Comparison of ENCODE assay signal across 1 cellular context in the genomic region with DNA sequence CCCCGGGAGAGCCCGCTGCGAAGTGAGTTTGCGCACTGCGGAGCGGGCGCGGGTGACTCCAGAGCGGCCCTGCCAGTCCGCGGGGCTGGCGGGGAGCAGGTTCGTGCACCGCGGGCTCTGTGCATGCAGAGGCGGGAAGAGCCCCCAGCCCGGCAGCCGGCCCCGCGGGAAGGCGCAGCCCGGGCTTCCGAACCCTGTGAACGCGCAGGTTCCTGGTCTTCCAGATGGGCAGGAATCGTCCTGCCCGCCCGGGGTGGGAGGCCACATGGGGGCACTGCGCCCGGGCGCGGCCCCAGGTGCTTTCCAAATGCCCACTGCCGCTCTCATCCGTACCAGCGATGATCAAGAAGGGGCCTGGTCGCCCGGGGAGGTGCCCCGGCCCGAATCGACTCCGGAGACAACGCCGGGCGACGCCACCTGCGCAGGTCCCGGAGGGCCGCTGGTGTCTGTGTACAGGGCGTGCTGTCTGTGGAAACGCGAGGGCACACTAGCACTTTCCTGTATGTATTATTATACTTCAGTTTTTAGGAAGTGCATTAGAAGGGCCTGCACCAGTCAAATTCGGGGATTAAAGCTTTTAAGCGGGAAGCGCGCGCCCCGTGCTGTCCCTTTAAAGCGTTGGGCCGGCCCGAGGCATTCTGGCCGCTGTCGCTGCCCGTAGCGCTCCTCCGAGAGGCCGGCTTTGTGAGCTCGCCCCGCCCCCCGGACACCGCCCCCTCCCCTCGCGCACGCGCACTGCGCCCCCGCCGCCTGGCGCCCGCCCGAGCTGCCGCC.
TF ChIP-seq lines count a peak whose summit lies in the region.

A gene (plus strand): TSS at position 740 of the 774 bp plus-strand sequence. CDS start 3,796 bp downstream, outside the sequence.

TF ChIP-seq in K562, 482 proteins besides CTCF, POLR2A, EP300 and RAD21 (continued from another document):
- TF ChIP-seq, protein P1, sequence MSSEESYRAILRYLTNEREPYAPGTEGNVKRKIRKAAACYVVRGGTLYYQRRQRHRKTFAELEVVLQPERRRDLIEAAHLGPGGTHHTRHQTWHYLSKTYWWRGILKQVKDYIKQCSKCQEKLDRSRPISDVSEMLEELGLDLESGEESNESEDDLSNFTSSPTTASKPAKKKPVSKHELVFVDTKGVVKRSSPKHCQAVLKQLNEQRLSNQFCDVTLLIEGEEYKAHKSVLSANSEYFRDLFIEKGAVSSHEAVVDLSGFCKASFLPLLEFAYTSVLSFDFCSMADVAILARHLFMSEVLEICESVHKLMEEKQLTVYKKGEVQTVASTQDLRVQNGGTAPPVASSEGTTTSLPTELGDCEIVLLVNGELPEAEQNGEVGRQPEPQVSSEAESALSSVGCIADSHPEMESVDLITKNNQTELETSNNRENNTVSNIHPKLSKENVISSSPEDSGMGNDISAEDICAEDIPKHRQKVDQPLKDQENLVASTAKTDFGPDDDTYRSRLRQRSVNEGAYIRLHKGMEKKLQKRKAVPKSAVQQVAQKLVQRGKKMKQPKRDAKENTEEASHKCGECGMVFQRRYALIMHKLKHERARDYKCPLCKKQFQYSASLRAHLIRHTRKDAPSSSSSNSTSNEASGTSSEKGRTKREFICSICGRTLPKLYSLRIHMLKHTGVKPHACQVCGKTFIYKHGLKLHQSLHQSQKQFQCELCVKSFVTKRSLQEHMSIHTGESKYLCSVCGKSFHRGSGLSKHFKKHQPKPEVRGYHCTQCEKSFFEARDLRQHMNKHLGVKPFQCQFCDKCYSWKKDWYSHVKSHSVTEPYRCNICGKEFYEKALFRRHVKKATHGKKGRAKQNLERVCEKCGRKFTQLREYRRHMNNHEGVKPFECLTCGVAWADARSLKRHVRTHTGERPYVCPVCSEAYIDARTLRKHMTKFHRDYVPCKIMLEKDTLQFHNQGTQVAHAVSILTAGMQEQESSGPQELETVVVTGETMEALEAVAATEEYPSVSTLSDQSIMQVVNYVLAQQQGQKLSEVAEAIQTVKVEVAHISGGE (CRISPR knock-in tag; IDR thresholded peaks at IDR 0.05) = 0 out of 6 replicates have a peak, but pooled peaks of 1 of the 3 experiments have one; percentile 24
- TF ChIP-seq RB1 (IDR thresholded peaks at IDR 0.05; ENCODE audit: low read depth) = peak; percentile 67
- TF ChIP-seq MYNN (IDR thresholded peaks at IDR 0.05) = 0 out of 2 replicates have a peak, but pooled peaks have one; percentile 15
- no peak for TF ChIP-seq MYNN (CRISPR knock-in tag; IDR thresholded peaks at IDR 0.05)
- TF ChIP-seq CBFA2T3 (IDR thresholded peaks at IDR 0.05) = no peak
- no peak for TF ChIP-seq ETV1 (tag; conservative IDR thresholded peaks at IDR 0.05; ENCODE audit: low read depth)
- TF ChIP-seq NFE2 (IDR thresholded peaks at IDR 0.05; ENCODE audit: low read depth) = no peak
- TF ChIP-seq DIDO1 (tag; IDR thresholded peaks at IDR 0.05; ENCODE audit: low read depth) = 0 out of 2 replicates have a peak, but pooled peaks have one; percentile 47
- TF ChIP-seq ELF4 (CRISPR knock-in tag; IDR thresholded peaks at IDR 0.05) = no peak
- TF ChIP-seq SMAD3 (CRISPR knock-in tag; conservative IDR thresholded peaks at IDR 0.05) = no peak
- no peak for TF ChIP-seq TRIM28 (IDR thresholded peaks at IDR 0.05)
- TF ChIP-seq ZNF12 (CRISPR knock-in tag; IDR thresholded peaks at IDR 0.05) = no peak
- TF ChIP-seq EP400 (IDR thresholded peaks at IDR 0.05) = peak; percentile 78
- peak; percentile 30 for TF ChIP-seq KDM5B (IDR thresholded peaks at IDR 0.05; ENCODE audit: insufficient replicate concordance, low read depth, low read length)
- TF ChIP-seq, protein P2, sequence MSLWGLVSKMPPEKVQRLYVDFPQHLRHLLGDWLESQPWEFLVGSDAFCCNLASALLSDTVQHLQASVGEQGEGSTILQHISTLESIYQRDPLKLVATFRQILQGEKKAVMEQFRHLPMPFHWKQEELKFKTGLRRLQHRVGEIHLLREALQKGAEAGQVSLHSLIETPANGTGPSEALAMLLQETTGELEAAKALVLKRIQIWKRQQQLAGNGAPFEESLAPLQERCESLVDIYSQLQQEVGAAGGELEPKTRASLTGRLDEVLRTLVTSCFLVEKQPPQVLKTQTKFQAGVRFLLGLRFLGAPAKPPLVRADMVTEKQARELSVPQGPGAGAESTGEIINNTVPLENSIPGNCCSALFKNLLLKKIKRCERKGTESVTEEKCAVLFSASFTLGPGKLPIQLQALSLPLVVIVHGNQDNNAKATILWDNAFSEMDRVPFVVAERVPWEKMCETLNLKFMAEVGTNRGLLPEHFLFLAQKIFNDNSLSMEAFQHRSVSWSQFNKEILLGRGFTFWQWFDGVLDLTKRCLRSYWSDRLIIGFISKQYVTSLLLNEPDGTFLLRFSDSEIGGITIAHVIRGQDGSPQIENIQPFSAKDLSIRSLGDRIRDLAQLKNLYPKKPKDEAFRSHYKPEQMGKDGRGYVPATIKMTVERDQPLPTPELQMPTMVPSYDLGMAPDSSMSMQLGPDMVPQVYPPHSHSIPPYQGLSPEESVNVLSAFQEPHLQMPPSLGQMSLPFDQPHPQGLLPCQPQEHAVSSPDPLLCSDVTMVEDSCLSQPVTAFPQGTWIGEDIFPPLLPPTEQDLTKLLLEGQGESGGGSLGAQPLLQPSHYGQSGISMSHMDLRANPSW (CRISPR knock-in tag; IDR thresholded peaks at IDR 0.05) = no peak
- no peak for TF ChIP-seq POLR2H (tag; IDR thresholded peaks at IDR 0.05; ENCODE audit: low read depth)
- TF ChIP-seq, protein P3, sequence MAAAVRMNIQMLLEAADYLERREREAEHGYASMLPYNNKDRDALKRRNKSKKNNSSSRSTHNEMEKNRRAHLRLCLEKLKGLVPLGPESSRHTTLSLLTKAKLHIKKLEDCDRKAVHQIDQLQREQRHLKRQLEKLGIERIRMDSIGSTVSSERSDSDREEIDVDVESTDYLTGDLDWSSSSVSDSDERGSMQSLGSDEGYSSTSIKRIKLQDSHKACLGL (CRISPR knock-in tag; IDR thresholded peaks at IDR 0.05; ENCODE audit: borderline replicate concordance, poor library complexity, severe bottlenecking) = no peak
- TF ChIP-seq, protein P4, sequence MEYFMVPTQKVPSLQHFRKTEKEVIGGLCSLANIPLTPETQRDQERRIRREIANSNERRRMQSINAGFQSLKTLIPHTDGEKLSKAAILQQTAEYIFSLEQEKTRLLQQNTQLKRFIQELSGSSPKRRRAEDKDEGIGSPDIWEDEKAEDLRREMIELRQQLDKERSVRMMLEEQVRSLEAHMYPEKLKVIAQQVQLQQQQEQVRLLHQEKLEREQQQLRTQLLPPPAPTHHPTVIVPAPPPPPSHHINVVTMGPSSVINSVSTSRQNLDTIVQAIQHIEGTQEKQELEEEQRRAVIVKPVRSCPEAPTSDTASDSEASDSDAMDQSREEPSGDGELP (CRISPR knock-in tag; IDR thresholded peaks at IDR 0.05; ENCODE audit: borderline replicate concordance) = no peak
- TF ChIP-seq ZNF232 (CRISPR knock-in tag; IDR thresholded peaks at IDR 0.05) = peak; percentile 60; the same call in 1 of the 2 replicates
- TF ChIP-seq ZNF57 (CRISPR knock-in tag; IDR thresholded peaks at IDR 0.05) = no peak
- TF ChIP-seq ETV5 (CRISPR knock-in tag; IDR thresholded peaks at IDR 0.05; ENCODE audit: low read depth) = no peak
- no peak for TF ChIP-seq ASH1L (IDR thresholded peaks at IDR 0.05; ENCODE audit: borderline replicate concordance, low read depth, partially characterized antibody)
- TF ChIP-seq SNIP1 (IDR thresholded peaks at IDR 0.05; ENCODE audit: low read depth) = no peak
- no peak for TF ChIP-seq PYGO2 (tag; IDR thresholded peaks at IDR 0.05)
- TF ChIP-seq POLR2AphosphoS5 (IDR thresholded peaks at IDR 0.05; ENCODE audit: control insufficient read depth, insufficient read depth, low read depth, low read length) = no peak
- TF ChIP-seq CREB1 (IDR thresholded peaks at IDR 0.05) = no peak
- no peak for TF ChIP-seq CREB1 (CRISPR knock-in tag; IDR thresholded peaks at IDR 0.05)
- TF ChIP-seq, protein P5, sequence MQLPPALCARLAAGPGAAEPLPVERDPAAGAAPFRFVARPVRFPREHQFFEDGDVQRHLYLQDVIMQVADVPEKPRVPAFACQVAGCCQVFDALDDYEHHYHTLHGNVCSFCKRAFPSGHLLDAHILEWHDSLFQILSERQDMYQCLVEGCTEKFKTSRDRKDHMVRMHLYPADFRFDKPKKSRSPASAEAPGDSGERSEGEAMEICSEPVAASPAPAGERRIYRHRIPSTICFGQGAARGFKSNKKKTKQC (CRISPR knock-in tag; IDR thresholded peaks at IDR 0.05) = peak; percentile 51; the same call in 1 of the 2 replicates
- TF ChIP-seq ZNF699 (CRISPR knock-in tag; IDR thresholded peaks at IDR 0.05; ENCODE audit: insufficient replicate concordance) = no peak
- no peak for TF ChIP-seq SOX6 (IDR thresholded peaks at IDR 0.05)
- TF ChIP-seq, protein P6, sequence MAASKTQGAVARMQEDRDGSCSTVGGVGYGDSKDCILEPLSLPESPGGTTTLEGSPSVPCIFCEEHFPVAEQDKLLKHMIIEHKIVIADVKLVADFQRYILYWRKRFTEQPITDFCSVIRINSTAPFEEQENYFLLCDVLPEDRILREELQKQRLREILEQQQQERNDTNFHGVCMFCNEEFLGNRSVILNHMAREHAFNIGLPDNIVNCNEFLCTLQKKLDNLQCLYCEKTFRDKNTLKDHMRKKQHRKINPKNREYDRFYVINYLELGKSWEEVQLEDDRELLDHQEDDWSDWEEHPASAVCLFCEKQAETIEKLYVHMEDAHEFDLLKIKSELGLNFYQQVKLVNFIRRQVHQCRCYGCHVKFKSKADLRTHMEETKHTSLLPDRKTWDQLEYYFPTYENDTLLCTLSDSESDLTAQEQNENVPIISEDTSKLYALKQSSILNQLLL (CRISPR knock-in tag; IDR thresholded peaks at IDR 0.05; ENCODE audit: borderline replicate concordance) = no peak
- no peak for TF ChIP-seq NR3C1 (CRISPR knock-in tag; IDR thresholded peaks at IDR 0.05)
- TF ChIP-seq CHD1 (IDR thresholded peaks at IDR 0.05; ENCODE audit: low read length) = peak; percentile 63
- TF ChIP-seq FOXM1 (IDR thresholded peaks at IDR 0.05; ENCODE audit: low read depth) = peak; percentile 87
- TF ChIP-seq FOXM1 (CRISPR knock-in tag; IDR thresholded peaks at IDR 0.05; ENCODE audit: low read depth) = no peak
- peak; percentile 37; the same call in 1 of the 2 replicates for TF ChIP-seq XRCC5 (IDR thresholded peaks at IDR 0.05; ENCODE audit: low read depth, low read length)
- no peak for TF ChIP-seq OTX1 (CRISPR knock-in tag; IDR thresholded peaks at IDR 0.05)
- TF ChIP-seq, protein P7, sequence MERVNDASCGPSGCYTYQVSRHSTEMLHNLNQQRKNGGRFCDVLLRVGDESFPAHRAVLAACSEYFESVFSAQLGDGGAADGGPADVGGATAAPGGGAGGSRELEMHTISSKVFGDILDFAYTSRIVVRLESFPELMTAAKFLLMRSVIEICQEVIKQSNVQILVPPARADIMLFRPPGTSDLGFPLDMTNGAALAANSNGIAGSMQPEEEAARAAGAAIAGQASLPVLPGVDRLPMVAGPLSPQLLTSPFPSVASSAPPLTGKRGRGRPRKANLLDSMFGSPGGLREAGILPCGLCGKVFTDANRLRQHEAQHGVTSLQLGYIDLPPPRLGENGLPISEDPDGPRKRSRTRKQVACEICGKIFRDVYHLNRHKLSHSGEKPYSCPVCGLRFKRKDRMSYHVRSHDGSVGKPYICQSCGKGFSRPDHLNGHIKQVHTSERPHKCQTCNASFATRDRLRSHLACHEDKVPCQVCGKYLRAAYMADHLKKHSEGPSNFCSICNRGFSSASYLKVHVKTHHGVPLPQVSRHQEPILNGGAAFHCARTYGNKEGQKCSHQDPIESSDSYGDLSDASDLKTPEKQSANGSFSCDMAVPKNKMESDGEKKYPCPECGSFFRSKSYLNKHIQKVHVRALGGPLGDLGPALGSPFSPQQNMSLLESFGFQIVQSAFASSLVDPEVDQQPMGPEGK (CRISPR knock-in tag; IDR thresholded peaks at IDR 0.05; ENCODE audit: borderline replicate concordance) = no peak
- TF ChIP-seq, protein P8, sequence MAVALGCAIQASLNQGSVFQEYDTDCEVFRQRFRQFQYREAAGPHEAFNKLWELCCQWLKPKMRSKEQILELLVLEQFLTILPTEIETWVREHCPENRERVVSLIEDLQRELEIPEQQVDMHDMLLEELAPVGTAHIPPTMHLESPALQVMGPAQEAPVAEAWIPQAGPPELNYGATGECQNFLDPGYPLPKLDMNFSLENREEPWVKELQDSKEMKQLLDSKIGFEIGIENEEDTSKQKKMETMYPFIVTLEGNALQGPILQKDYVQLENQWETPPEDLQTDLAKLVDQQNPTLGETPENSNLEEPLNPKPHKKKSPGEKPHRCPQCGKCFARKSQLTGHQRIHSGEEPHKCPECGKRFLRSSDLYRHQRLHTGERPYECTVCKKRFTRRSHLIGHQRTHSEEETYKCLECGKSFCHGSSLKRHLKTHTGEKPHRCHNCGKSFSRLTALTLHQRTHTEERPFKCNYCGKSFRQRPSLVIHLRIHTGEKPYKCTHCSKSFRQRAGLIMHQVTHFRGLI (CRISPR knock-in tag; IDR thresholded peaks at IDR 0.05) = no peak
- TF ChIP-seq, protein P9, sequence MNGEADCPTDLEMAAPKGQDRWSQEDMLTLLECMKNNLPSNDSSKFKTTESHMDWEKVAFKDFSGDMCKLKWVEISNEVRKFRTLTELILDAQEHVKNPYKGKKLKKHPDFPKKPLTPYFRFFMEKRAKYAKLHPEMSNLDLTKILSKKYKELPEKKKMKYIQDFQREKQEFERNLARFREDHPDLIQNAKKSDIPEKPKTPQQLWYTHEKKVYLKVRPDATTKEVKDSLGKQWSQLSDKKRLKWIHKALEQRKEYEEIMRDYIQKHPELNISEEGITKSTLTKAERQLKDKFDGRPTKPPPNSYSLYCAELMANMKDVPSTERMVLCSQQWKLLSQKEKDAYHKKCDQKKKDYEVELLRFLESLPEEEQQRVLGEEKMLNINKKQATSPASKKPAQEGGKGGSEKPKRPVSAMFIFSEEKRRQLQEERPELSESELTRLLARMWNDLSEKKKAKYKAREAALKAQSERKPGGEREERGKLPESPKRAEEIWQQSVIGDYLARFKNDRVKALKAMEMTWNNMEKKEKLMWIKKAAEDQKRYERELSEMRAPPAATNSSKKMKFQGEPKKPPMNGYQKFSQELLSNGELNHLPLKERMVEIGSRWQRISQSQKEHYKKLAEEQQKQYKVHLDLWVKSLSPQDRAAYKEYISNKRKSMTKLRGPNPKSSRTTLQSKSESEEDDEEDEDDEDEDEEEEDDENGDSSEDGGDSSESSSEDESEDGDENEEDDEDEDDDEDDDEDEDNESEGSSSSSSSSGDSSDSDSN (IDR thresholded peaks at IDR 0.05; ENCODE audit: borderline replicate concordance in 1 of 2, low read depth in 2 of 2, low read length in 2 of 2) = no peak
- peak in 1 of 2 experiments; percentile 72; a peak in 1 of 4 replicates for TF ChIP-seq NONO (IDR thresholded peaks at IDR 0.05; ENCODE audit: low read depth in 2 of 2, low read length in 1 of 2)
- TF ChIP-seq ZNF408 (CRISPR knock-in tag; IDR thresholded peaks at IDR 0.05; ENCODE audit: low read depth) = no peak
- no peak for TF ChIP-seq NCOA4 (IDR thresholded peaks at IDR 0.05; ENCODE audit: partially characterized antibody)
- TF ChIP-seq ZBTB1 (CRISPR knock-in tag; IDR thresholded peaks at IDR 0.05; ENCODE audit: borderline replicate concordance, low read depth) = no peak
- no peak for TF ChIP-seq XRCC4 (IDR thresholded peaks at IDR 0.05; ENCODE audit: extremely low read depth, insufficient read depth, insufficient read length)
- no peak for TF ChIP-seq ARID1B (IDR thresholded peaks at IDR 0.05)
- peak; percentile 99 for TF ChIP-seq MTA3 (IDR thresholded peaks at IDR 0.05; ENCODE audit: borderline replicate concordance)
- TF ChIP-seq ZNF23 (CRISPR knock-in tag; IDR thresholded peaks at IDR 0.05) = no peak
